Comparison of ENCODE assay signal across 17 cellular contexts in the genomic region with DNA sequence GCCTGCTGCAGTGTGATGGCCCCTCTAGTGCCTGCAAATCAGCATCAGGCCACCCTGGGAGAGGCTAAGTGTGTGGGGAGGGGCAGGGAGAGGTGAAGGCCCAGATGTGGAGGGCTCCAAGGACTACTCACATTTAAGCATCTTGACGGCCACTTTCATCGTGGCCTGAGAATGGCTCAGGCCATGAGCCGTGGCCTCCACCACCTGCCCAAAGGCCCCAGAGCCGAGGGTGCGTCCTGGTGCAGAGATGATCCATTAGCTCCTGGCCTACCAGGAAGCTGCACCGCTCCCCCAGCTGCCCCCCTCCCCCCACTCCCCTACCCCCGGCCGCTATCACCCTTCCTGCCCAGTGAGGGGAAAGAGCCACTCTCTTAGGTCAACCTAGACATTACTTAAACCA. TPM values are rescaled to one million over a fixed set of nuclear protein-coding genes. Genes with fewer than 3 reads are reported as not detected.
DNase-seq lines count a peak whose midpoint lies in the region; ATAC-seq, FAIRE-seq and TF ChIP-seq lines count a peak whose summit lies in the region.
"Had no signal": no experiment of that assay in that cellular context is flagged by ENCODE, and none has a peak within 500 bp of the region (broad histone marks: within the 10 kb centered on the region; RNA-seq: fewer than 3 reads in every experiment).

No MANE protein-coding gene starts in this region.

- intact Hi-C loops in CD14-positive monocyte (cut with micrococcal nuclease), result loop anchor here (5.0 kb wide), 1 partner anchor 37 kb away; the partner anchor contains the start of gene CSF1R (in 2 of the 2)
- intact Hi-C loops in kidney (cut with DNase I), result no loop called here
- intact Hi-C loops in mammary epithelial cell (cut with micrococcal nuclease), result no loop called here

- 96% methylated on average over 8 of the region's 8 CpGs for WGBS in mammary epithelial cell (ENCODE audit: low coverage, missing lambda C conversion rate)

- in situ Hi-C loops in mammary epithelial cell (cut with MboI; ENCODE audit: low sequenced_read_pairs in 2 of 2), result no loop called here

- no peaks in the 10 kb centered on the region for H3K27me3 ChIP-seq in osteoblast (ENCODE audit: insufficient read depth, low read length)
- no peaks in the 10 kb centered on the region for H3K27me3 ChIP-seq in mammary epithelial cell (ENCODE audit: insufficient read depth, low read length)
- H3K27me3 ChIP-seq: BE2C had no signal

- peaks cover 5 to 11% of the 10 kb centered on the region in 2 donors for H3K36me3 ChIP-seq in kidney (ENCODE audit: control insufficient read depth in 1 of 2, insufficient read depth in 2 of 2, low read length in 2 of 2)
- peaks cover 95% of the 10 kb centered on the region for H3K36me3 ChIP-seq in osteoblast (ENCODE audit: insufficient read depth, low read length)
- H3K36me3 ChIP-seq in mammary epithelial cell (ENCODE audit: insufficient read depth, low read length), result no peaks in the 10 kb centered on the region

- H3K4me1 ChIP-seq in kidney (ENCODE audit: control insufficient read depth in 1 of 2, insufficient read depth in 1 of 2, low read depth in 1 of 2, low read length in 2 of 2), result peaks cover 1 to 3% of the 10 kb centered on the region in 2 donors
- H3K4me1 ChIP-seq in osteoblast (ENCODE audit: insufficient read depth, low read length), result no peaks in the 10 kb centered on the region
- H3K4me1 ChIP-seq in mammary epithelial cell (ENCODE audit: insufficient read depth, low read length), result peaks cover 14% of the 10 kb centered on the region
- H3K4me1 ChIP-seq: BE2C had no signal

- no peaks in the 10 kb centered on the region for H3K9me3 Mint-ChIP-seq in CD14-positive monocyte
- no peaks in the 10 kb centered on the region for H3K9me3 Mint-ChIP-seq in stimulated activated effector memory CD8-positive, alpha-beta T cell treated with anti-CD3 and anti-CD28 coated beads, Interleukin-12 subunit alpha, Interleukin-12 subunit beta, amount 100 ng/mL, for 72 hours
- H3K9me3 Mint-ChIP-seq: HFFc6 had no signal

- ATAC-seq in stimulated activated effector memory CD8-positive, alpha-beta T cell treated with anti-CD3 and anti-CD28 coated beads, Interleukin-12 subunit alpha, Interleukin-12 subunit beta, amount 100 ng/mL, for 72 hours, result no peak
- no peak for ATAC-seq in HG02623 (IDR thresholded peaks at IDR 0.05; ENCODE audit: unreplicated experiment)

- peak overlapping the region; percentile 82 to 96 (median 90) for H3K27ac Mint-ChIP-seq in CD14-positive monocyte
- peak overlapping the region; percentile 56 for H3K27ac Mint-ChIP-seq in stimulated activated effector memory CD8-positive, alpha-beta T cell treated with anti-CD3 and anti-CD28 coated beads, Interleukin-12 subunit alpha, Interleukin-12 subunit beta, amount 100 ng/mL, for 72 hours
- H3K27ac Mint-ChIP-seq: CD4-positive, CD25-positive, alpha-beta regulatory T cell had no signal

- peaks cover 0 to 2% (median 1%) of the 10 kb centered on the region in 3 donors for H3K27me3 Mint-ChIP-seq in CD14-positive monocyte (ENCODE audit: low read depth in 3 of 3)
- H3K27me3 Mint-ChIP-seq: CD4-positive, CD25-positive, alpha-beta regulatory T cell had no signal

- H3K4me1 Mint-ChIP-seq in CD14-positive monocyte, result peaks cover 46% of the 10 kb centered on the region
- peaks cover 6% of the 10 kb centered on the region for H3K4me1 Mint-ChIP-seq in stimulated activated effector memory CD8-positive, alpha-beta T cell treated with anti-CD3 and anti-CD28 coated beads, Interleukin-12 subunit alpha, Interleukin-12 subunit beta, amount 100 ng/mL, for 72 hours

- dilution Hi-C loops in mammary epithelial cell (cut with HindIII; ENCODE audit: low sequenced_read_pairs), result no loop called here

- no TSS peak for BruUV-seq in mammary epithelial cell (replicated peaks; lab: Mats Ljungman, UMichigan)

- DNase-seq in CD14-positive monocyte (ENCODE audit: low spot score) (no peak), kidney (peak; percentile 18), osteoblast (ENCODE audit: insufficient read length, low spot score, missing footprints) (peak; percentile 65), hepatic stellate cell (ENCODE audit: low spot score) (no peak), mammary epithelial cell (no peak), NCI-H345 (lab: John Stamatoyannopoulos, UW) (no peak)
- DNase-seq in stimulated activated effector memory CD8-positive, alpha-beta T cell treated with anti-CD3 and anti-CD28 coated beads, Interleukin-12 subunit alpha, Interleukin-12 subunit beta, amount 100 ng/mL, for 72 hours (ENCODE audit: low spot score in 2 of 2), result no peak
- DNase-seq: BE2C; CD4-positive, CD25-positive, alpha-beta regulatory T cell; DMS53; GF-D8; HCEC 1CT; HFFc6; IMR-90 had no signal

- CTCF ChIA-PET in mammary epithelial cell (lab: Charles Lee; ENCODE audit: low non-redundant PET), result no interaction called here

- H3K4me3 ChIP-seq in kidney (ENCODE audit: low read length in 2 of 2) (no peak overlapping the region), osteoblast (ENCODE audit: insufficient read depth, low read length) (no peak overlapping the region), mammary epithelial cell (replicated peaks in 1 of 3; ENCODE audit: insufficient read depth in 1 of 3, low read depth in 2 of 3, low read length in 3 of 3) (no peak overlapping the region)

- H3K9ac ChIP-seq in kidney (ENCODE audit: low read length in 2 of 2) (no peak overlapping the region), mammary epithelial cell (ENCODE audit: insufficient read depth, low read length) (no peak overlapping the region)

- FAIRE-seq in kidney (lab: Jason Lieb, UNC), result no peak
- FAIRE-seq: A204.1 had no signal

- no peaks in the 10 kb centered on the region for H3K36me3 Mint-ChIP-seq in CD14-positive monocyte
- no peaks in the 10 kb centered on the region for H3K36me3 Mint-ChIP-seq in stimulated activated effector memory CD8-positive, alpha-beta T cell treated with anti-CD3 and anti-CD28 coated beads, Interleukin-12 subunit alpha, Interleukin-12 subunit beta, amount 100 ng/mL, for 72 hours
- H3K36me3 Mint-ChIP-seq: CD4-positive, CD25-positive, alpha-beta regulatory T cell had no signal

- H3K4me2 ChIP-seq in osteoblast (ENCODE audit: insufficient read depth, low read length) (no peak overlapping the region), mammary epithelial cell (ENCODE audit: insufficient read depth, low read depth, low read length) (no peak overlapping the region)

- TF ChIP-seq CTCF in CD14-positive monocyte (IDR thresholded peaks at IDR 0.05) (no peak), kidney (IDR thresholded peaks at IDR 0.05; ENCODE audit: borderline replicate concordance, extremely low read depth, insufficient read depth) (no peak), osteoblast (IDR thresholded peaks at IDR 0.05; ENCODE audit: extremely low read depth, low read depth, low read length) (no peak), mammary epithelial cell (conservative IDR thresholded peaks at IDR 0.05 in 1 of 2, IDR thresholded peaks at IDR 0.05 in 1 of 2; ENCODE audit: extremely low read depth in 1 of 2, insufficient read depth in 1 of 2, low read depth in 1 of 2, low read length in 2 of 2) (no peak)

- H3K79me2 ChIP-seq in osteoblast (ENCODE audit: insufficient read depth, low read length) (peaks cover 9% of the 10 kb centered on the region), mammary epithelial cell (ENCODE audit: insufficient read depth, low read length) (no peaks in the 10 kb centered on the region)

- H3K9me3 ChIP-seq in kidney (ENCODE audit: control insufficient read depth in 1 of 2, low read length in 2 of 2) (no peaks in the 10 kb centered on the region), osteoblast (ENCODE audit: low read depth, low read length) (no peaks in the 10 kb centered on the region), mammary epithelial cell (replicated peaks; ENCODE audit: insufficient read depth, low read length) (no peaks in the 10 kb centered on the region)
- H3K9me3 ChIP-seq: BE2C had no signal

- no peaks in the 10 kb centered on the region for H4K20me1 ChIP-seq in osteoblast (ENCODE audit: insufficient read depth, low read length)
- H4K20me1 ChIP-seq in mammary epithelial cell (ENCODE audit: insufficient read depth, low read length), result no peaks in the 10 kb centered on the region

- H2AFZ ChIP-seq in osteoblast (ENCODE audit: low read length), result no peak overlapping the region
- no peak overlapping the region for H2AFZ ChIP-seq in mammary epithelial cell (ENCODE audit: low read depth, low read length)

- H3K27ac ChIP-seq in kidney (ENCODE audit: low read depth in 2 of 2, low read length in 2 of 2), result no peak overlapping the region
- H3K27ac ChIP-seq in osteoblast (ENCODE audit: low read depth, low read length), result no peak overlapping the region
- H3K27ac ChIP-seq in mammary epithelial cell (ENCODE audit: insufficient read depth, low read depth, low read length), result no peak overlapping the region

- H3K4me3 Mint-ChIP-seq in CD14-positive monocyte, result peak overlapping the region in 1 of 2 donors; percentile 46
- no peak overlapping the region for H3K4me3 Mint-ChIP-seq in stimulated activated effector memory CD8-positive, alpha-beta T cell treated with anti-CD3 and anti-CD28 coated beads, Interleukin-12 subunit alpha, Interleukin-12 subunit beta, amount 100 ng/mL, for 72 hours
- H3K4me3 Mint-ChIP-seq: CD4-positive, CD25-positive, alpha-beta regulatory T cell; HFFc6 had no signal

RNA-seq across cellular contexts. Expression of gene PDGFRB, which starts 31.0 kb away (rescaled TPM):
- polyA plus RNA-seq in CD14-positive monocyte, result under 1 TPM; 0.04 to 0.20 TPM
- 104 TPM for total RNA-seq in kidney
- 50.4 TPM for polyA plus RNA-seq in kidney (ENCODE audit: insufficient read depth, low read depth, low replicate concordance)
- 531 and 567 TPM in 2 replicates for total RNA-seq in osteoblast
- 1 to 10 TPM in 1 of 2 donors, not detected in 1; 1.5 TPM for total RNA-seq in mammary epithelial cell
- 0.25 TPM for polyA plus RNA-seq in mammary epithelial cell
- polyA minus RNA-seq in mammary epithelial cell, result not detected
- total RNA-seq: CD4-positive, CD25-positive, alpha-beta regulatory T cell had no signal

RNA-seq across cellular contexts. Expression of gene CSF1R, which starts 38.2 kb away (rescaled TPM):
- polyA plus RNA-seq in CD14-positive monocyte, result 100 to 1,000 TPM; 180 to 242 TPM
- 55.8 TPM for total RNA-seq in kidney
- polyA plus RNA-seq in kidney (ENCODE audit: insufficient read depth, low read depth, low replicate concordance), result 7.5 TPM
- total RNA-seq in osteoblast, result 0.36 and 0.88 TPM in 2 replicates
- 1 to 10 TPM in 1 of 2 donors, not detected in 1; 1.3 TPM for total RNA-seq in mammary epithelial cell
- polyA plus RNA-seq in mammary epithelial cell, result 1.5 TPM
- 5.0 TPM for polyA minus RNA-seq in mammary epithelial cell
- total RNA-seq: CD4-positive, CD25-positive, alpha-beta regulatory T cell had no signal

RNA-seq across cellular contexts. Expression of gene CDX1, which starts 42.0 kb away (rescaled TPM):
- polyA plus RNA-seq in CD14-positive monocyte, result not detected
- total RNA-seq in kidney, result not detected
- polyA plus RNA-seq in kidney (ENCODE audit: insufficient read depth, low read depth, low replicate concordance), result 0.39 TPM
- 0.29 and 0.36 TPM in 2 replicates for total RNA-seq in osteoblast
- not detected for total RNA-seq in mammary epithelial cell
- polyA plus RNA-seq in mammary epithelial cell, result not detected
- not detected for polyA minus RNA-seq in mammary epithelial cell
- total RNA-seq: CD4-positive, CD25-positive, alpha-beta regulatory T cell; H4 had no signal
- polyA plus RNA-seq: CD4-positive, CD25-positive, alpha-beta regulatory T cell had no signal

Comparison
In these comparisons a context has a peak if more than half of its experiments do, and no peak if none do; other contexts are left out.
1. DNase-seq: peak in kidney (single experiment) and osteoblast (single experiment); none in CD14-positive monocyte (single experiment), stimulated activated effector memory CD8-positive, alpha-beta T cell treated with anti-CD3 and anti-CD28 coated beads, Interleukin-12 subunit alpha, Interleukin-12 subunit beta, amount 100 ng/mL, for 72 hours (0 of 2), hepatic stellate cell (single experiment), mammary epithelial cell (single experiment) and NCI-H345 (single experiment).
2. RNA of gene PDGFRB, which starts 31.0 kb away (total RNA-seq): 531 to 567 TPM in osteoblast and 104 TPM in kidney (single experiment); 1.5 TPM in mammary epithelial cell; every median in the first group is over 10 times any median in the second.
3. RNA of gene CSF1R, which starts 38.2 kb away (total RNA-seq): 55.8 TPM in kidney (single experiment); 1.3 TPM in mammary epithelial cell and 0.36 to 0.88 TPM in osteoblast; every median in the first group is over 10 times any median in the second.
4. intact Hi-C loops: an anchor here in CD14-positive monocyte (5.0 kb wide); none called in kidney and mammary epithelial cell.